In the genomic region with DNA sequence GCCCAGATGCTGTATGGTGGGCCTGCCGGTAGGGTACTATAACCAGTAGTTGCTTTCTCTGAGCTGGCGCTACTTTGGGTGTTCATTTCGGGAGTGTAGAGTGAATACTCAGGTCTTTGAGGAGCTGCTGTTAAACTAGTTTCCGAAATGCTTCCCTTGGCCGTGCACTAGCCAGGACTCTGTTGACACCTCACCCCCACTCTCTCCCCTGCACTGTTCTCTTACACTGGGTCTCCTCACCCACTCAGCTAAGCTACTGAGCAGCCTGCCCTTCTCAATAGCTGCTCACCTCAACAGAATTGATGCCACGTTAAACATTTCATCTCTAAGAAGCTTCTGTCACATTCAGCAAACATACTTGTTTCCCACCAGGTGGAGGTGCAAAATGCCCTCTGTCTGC, we compare ENCODE assay signal across 16 cellular contexts.
DNase-seq lines count a peak whose midpoint lies in the region; ATAC-seq, FAIRE-seq and TF ChIP-seq lines count a peak whose summit lies in the region.
"Had no signal": no experiment of that assay in that cellular context is flagged by ENCODE, and none has a peak within 500 bp of the region (broad histone marks: within the 10 kb centered on the region; RNA-seq: fewer than 3 reads in every experiment).

No MANE protein-coding gene starts in this region.

- CTCF ChIA-PET in endothelial cell of umbilical vein (lab: Charles Lee), result interaction anchor here (0.9 to 2.8 kb wide), 5 partner anchors 14 to 109 kb away, joined by 3 to 28 read pairs (median 3); no protein-coding TSS in a partner anchor

- H2AFZ ChIP-seq in astrocyte (ENCODE audit: low read depth, low read length) (no peak overlapping the region), endothelial cell of umbilical vein (ENCODE audit: low read depth, low read length) (peak overlapping the region; percentile 25)

- dilution Hi-C loops in endothelial cell of umbilical vein (cut with MboI; ENCODE audit: extremely low pct_ligation_motif_present, low sequenced_read_pairs), result no loop called here

- H3K9me1 ChIP-seq in endothelial cell of umbilical vein (replicated peaks; ENCODE audit: control insufficient read depth, extremely low read depth, insufficient read depth, low read length), result no peaks in the 10 kb centered on the region

- intact Hi-C loops in endothelial cell of umbilical vein (cut with micrococcal nuclease), result no loop called here
- intact Hi-C loops in thyroid gland (cut with DNase I), result no loop called here

- H3K4me3 ChIP-seq in astrocyte (ENCODE audit: insufficient read depth, low read depth, low read length) (no peak overlapping the region), endothelial cell of umbilical vein (replicated peaks in 1 of 3; ENCODE audit: insufficient read depth in 1 of 3, low read depth in 1 of 3, low read length in 3 of 3) (peak overlapping the region in 2 of 3 experiments; percentile 29 to 60), thyroid gland (replicated peaks in 1 of 3) (peak overlapping the region in 1 of 3 donors; percentile 11)
- H3K4me3 ChIP-seq: K562 had no signal

- DNase-seq in astrocyte (ENCODE audit: low read depth) (no peak), endothelial cell of umbilical vein (ENCODE audit: low read depth, low spot score) (peak; percentile 40), mesothelial cell of epicardium (ENCODE audit: low spot score in 2 of 2, unreplicated experiment in 2 of 2) (no peak), thyroid gland (no peak)
- DNase-seq in stimulated activated CD4-positive, alpha-beta T cell treated with anti-CD3 and anti-CD28 coated beads, Interleukin-12 subunit alpha, Interleukin-12 subunit beta, amount 100 ng/mL, for 4 hours, result no peak
- DNase-seq: CD4-positive, alpha-beta memory T cell; GF-D8; NCI-H1436 treated with DMSO at 0.1 percent for 48 hours; NCI-H2081 treated with DMSO at 0.1 percent for 48 hours; NCI-H524 treated with DMSO at 0.1 percent for 48 hours had no signal

- no peak for TF ChIP-seq POLR2A in endothelial cell of umbilical vein (IDR thresholded peaks at IDR 0.05; ENCODE audit: low read depth, low read length)
- TF ChIP-seq POLR2A in thyroid gland (IDR thresholded peaks at IDR 0.05), result no peak

- H3K9me3 ChIP-seq in astrocyte (ENCODE audit: insufficient read depth, low read depth, low read length), result no peaks in the 10 kb centered on the region
- no peaks in the 10 kb centered on the region for H3K9me3 ChIP-seq in endothelial cell of umbilical vein (replicated peaks; ENCODE audit: control insufficient read depth, insufficient read depth, low read length)
- H3K9me3 ChIP-seq in thyroid gland, result no peaks in the 10 kb centered on the region
- H3K9me3 ChIP-seq: BE2C had no signal

- H3K4me3 Mint-ChIP-seq in astrocyte (ENCODE audit: unreplicated experiment) (no peak overlapping the region), mesothelial cell of epicardium (no peak overlapping the region)
- H3K4me3 Mint-ChIP-seq: CD4-positive, alpha-beta memory T cell had no signal

- no TSS peak for BruUV-seq in endothelial cell of umbilical vein (replicated peaks; lab: Mats Ljungman, UMichigan)

- FAIRE-seq in astrocyte (lab: Jason Lieb, UNC) (no peak), endothelial cell of umbilical vein (lab: Jason Lieb, UNC) (no peak)
- FAIRE-seq: D721Med, H1, K562 had no signal

- H3K36me3 Mint-ChIP-seq in astrocyte (ENCODE audit: low read depth, unreplicated experiment), result no peaks in the 10 kb centered on the region
- no peaks in the 10 kb centered on the region for H3K36me3 Mint-ChIP-seq in mesothelial cell of epicardium
- H3K36me3 Mint-ChIP-seq: CD4-positive, alpha-beta memory T cell had no signal

- H3K9ac ChIP-seq in astrocyte (ENCODE audit: low read length) (no peak overlapping the region), endothelial cell of umbilical vein (replicated peaks; ENCODE audit: extremely low read depth, insufficient read depth, low read length) (no peak overlapping the region)

- H3K27ac ChIP-seq in astrocyte (ENCODE audit: low read depth, low read length) (no peak overlapping the region), endothelial cell of umbilical vein (ENCODE audit: insufficient read depth, low read depth, low read length) (no peak overlapping the region), thyroid gland (peak overlapping the region in 2 of 3 donors; percentile 29 to 53)

- H3K27ac Mint-ChIP-seq in astrocyte (ENCODE audit: unreplicated experiment) (peak overlapping the region; percentile 84), mesothelial cell of epicardium (peak overlapping the region; percentile 60)
- H3K27ac Mint-ChIP-seq: CD4-positive, alpha-beta memory T cell had no signal

- ATAC-seq in GM18517 (IDR thresholded peaks at IDR 0.05; ENCODE audit: unreplicated experiment) (no peak), HG02678 (IDR thresholded peaks at IDR 0.05; ENCODE audit: unreplicated experiment) (no peak)
- ATAC-seq: K562 had no signal

- POLR2A ChIA-PET in endothelial cell of umbilical vein (lab: Charles Lee), result no interaction called here

- H3K4me2 ChIP-seq in astrocyte (ENCODE audit: low read length) (no peak overlapping the region), endothelial cell of umbilical vein (ENCODE audit: insufficient read depth, low read length) (peak overlapping the region; percentile 59)

- no peaks in the 10 kb centered on the region for H3K79me2 ChIP-seq in astrocyte (ENCODE audit: insufficient read depth, low read length)
- no peaks in the 10 kb centered on the region for H3K79me2 ChIP-seq in endothelial cell of umbilical vein (ENCODE audit: control insufficient read depth, insufficient read depth, low read length)

- H4K20me1 ChIP-seq in astrocyte (ENCODE audit: insufficient read depth, low read length) (no peaks in the 10 kb centered on the region), endothelial cell of umbilical vein (replicated peaks; ENCODE audit: control insufficient read depth, extremely low read depth, insufficient read depth, low read length) (no peaks in the 10 kb centered on the region)

- H3K27me3 Mint-ChIP-seq in astrocyte (ENCODE audit: low read depth, unreplicated experiment) (no peaks in the 10 kb centered on the region), mesothelial cell of epicardium (ENCODE audit: low read depth) (no peaks in the 10 kb centered on the region)

- H3K4me1 Mint-ChIP-seq in astrocyte (ENCODE audit: low read depth, unreplicated experiment), result peaks cover 25% of the 10 kb centered on the region
- peaks cover 31% of the 10 kb centered on the region for H3K4me1 Mint-ChIP-seq in mesothelial cell of epicardium
- H3K4me1 Mint-ChIP-seq: CD4-positive, alpha-beta memory T cell had no signal

- H3K36me3 ChIP-seq in astrocyte (ENCODE audit: insufficient read depth, low read length), result no peaks in the 10 kb centered on the region
- H3K36me3 ChIP-seq in endothelial cell of umbilical vein (ENCODE audit: control insufficient read depth in 2 of 2, extremely low read depth in 1 of 2, insufficient read depth in 2 of 2, low read length in 2 of 2), result no peaks in the 10 kb centered on the region
- no peaks in the 10 kb centered on the region for H3K36me3 ChIP-seq in thyroid gland
- H3K36me3 ChIP-seq: BE2C had no signal

- no peaks in the 10 kb centered on the region for H3K27me3 ChIP-seq in astrocyte (ENCODE audit: insufficient read depth, low read length)
- no peaks in the 10 kb centered on the region for H3K27me3 ChIP-seq in endothelial cell of umbilical vein (ENCODE audit: control insufficient read depth in 2 of 2, insufficient read depth in 2 of 2, low read length in 2 of 2)
- no peaks in the 10 kb centered on the region for H3K27me3 ChIP-seq in thyroid gland
- H3K27me3 ChIP-seq: BE2C had no signal

- TF ChIP-seq CTCF in astrocyte (IDR thresholded peaks at IDR 0.05; ENCODE audit: insufficient read depth, low read depth, low read length) (no peak), endothelial cell of umbilical vein (IDR thresholded peaks at IDR 0.05; ENCODE audit: extremely low read depth in 1 of 2, insufficient read depth in 1 of 2, low read depth in 1 of 2, low read length in 2 of 2) (no peak), mesothelial cell of epicardium (IDR thresholded peaks at IDR 0.05; ENCODE audit: unreplicated experiment) (no peak), thyroid gland (IDR thresholded peaks at IDR 0.05) (no peak)

- WGBS in thyroid gland, 2 donors, result 81 to 88% methylated on average over 6 of the region's 6 CpGs

- H3K4me1 ChIP-seq in astrocyte (ENCODE audit: insufficient read depth, low read length) (peaks cover 6% of the 10 kb centered on the region), endothelial cell of umbilical vein (ENCODE audit: control insufficient read depth, extremely low read depth, insufficient read depth, low read length) (peaks cover 18% of the 10 kb centered on the region), thyroid gland (no peaks in the 10 kb centered on the region)

- H3K9me3 Mint-ChIP-seq in astrocyte (ENCODE audit: unreplicated experiment) (no peaks in the 10 kb centered on the region), mesothelial cell of epicardium (no peaks in the 10 kb centered on the region)
- H3K9me3 Mint-ChIP-seq: CD4-positive, alpha-beta memory T cell had no signal

TF ChIP-seq in endothelial cell of umbilical vein, 7 proteins besides CTCF, POLR2A, EP300 and RAD21:
- TF ChIP-seq FOS (IDR thresholded peaks at IDR 0.05; ENCODE audit: borderline replicate concordance, insufficient read depth, low read length), result no peak
- TF ChIP-seq, protein P1, sequence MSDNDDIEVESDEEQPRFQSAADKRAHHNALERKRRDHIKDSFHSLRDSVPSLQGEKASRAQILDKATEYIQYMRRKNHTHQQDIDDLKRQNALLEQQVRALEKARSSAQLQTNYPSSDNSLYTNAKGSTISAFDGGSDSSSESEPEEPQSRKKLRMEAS (IDR thresholded peaks at IDR 0.05; ENCODE audit: insufficient read depth, insufficient read length), result no peak
- no peak for TF ChIP-seq JUN (IDR thresholded peaks at IDR 0.05; ENCODE audit: borderline replicate concordance, insufficient read depth, insufficient read length, low read depth)
- no peak for TF ChIP-seq MYC (IDR thresholded peaks at IDR 0.05; ENCODE audit: low read depth, low read length)
- no peak for TF ChIP-seq GATA2 (IDR thresholded peaks at IDR 0.05; ENCODE audit: insufficient read depth, insufficient read length, low read depth, low read length)
- TF ChIP-seq EZH2 (IDR thresholded peaks at IDR 0.05; ENCODE audit: borderline replicate concordance, low read depth, low read length, severe bottlenecking), result no peak
TF ChIP-seq in endothelial cell of umbilical vein: peak in this region for 0.

Comparison
In these comparisons a context has a peak if more than half of its experiments do, and no peak if none do; other contexts are left out.
1. H3K27ac ChIP-seq: peak in thyroid gland (2 of 3); none in astrocyte (single experiment) and endothelial cell of umbilical vein (single experiment).